ENCODE assay signal across 19 cellular contexts in genomic region chr15:92636401-92636949, GRCh38. TPM values are rescaled to one million over a fixed set of nuclear protein-coding genes. Genes with fewer than 3 reads are reported as not detected.
DNase-seq lines count a peak whose midpoint lies in the region; ATAC-seq and TF ChIP-seq lines count a peak whose summit lies in the region.
"Had no signal": no experiment of that assay in that cellular context is flagged by ENCODE, and none has a peak within 500 bp of the region (broad histone marks: within the 10 kb centered on the region; RNA-seq: fewer than 3 reads in every experiment).

No MANE protein-coding gene starts in this region.

- no peaks in the 10 kb centered on the region for H3K9me2 ChIP-seq in hepatocyte (replicated peaks; ENCODE audit: insufficient read depth)

- H3K9me3 Mint-ChIP-seq in Caco-2 (ENCODE audit: unreplicated experiment) = no peaks in the 10 kb centered on the region

- H3K4me3 Mint-ChIP-seq in Caco-2 (ENCODE audit: unreplicated experiment) (no peak overlapping the region), T-helper 17 cell (peak overlapping the region; percentile 49)
- H3K4me3 Mint-ChIP-seq: activated T-cell treated with anti-CD3 and anti-CD28 coated beads, Interleukin-2, amount 50 U/mL, for 4 hours had no signal

- no peaks in the 10 kb centered on the region for H4K20me1 ChIP-seq in hepatocyte (ENCODE audit: insufficient read depth, poor library complexity, severe bottlenecking)

- H3K4me1 Mint-ChIP-seq in Caco-2 (ENCODE audit: low read depth, unreplicated experiment) (peaks cover 40% of the 10 kb centered on the region), T-helper 17 cell (peaks cover 7% of the 10 kb centered on the region)

- H3K4me3 ChIP-seq in Caco-2 (ENCODE audit: low read depth, low read length) (no peak overlapping the region), hepatocyte (no peak overlapping the region), prostate gland (no peak overlapping the region)
- H3K4me3 ChIP-seq: adrenal gland, coronary artery, Peyer's patch, SJSA1 had no signal

- BruUV-seq in Caco-2 (replicated peaks; lab: Mats Ljungman, UMichigan) = no TSS peak

- no peak for TF ChIP-seq CTCF in Caco-2 (IDR thresholded peaks at IDR 0.05; ENCODE audit: insufficient read depth in 1 of 2, low read depth in 1 of 2, low read length in 1 of 2, severe bottlenecking in 1 of 2, unreplicated experiment in 1 of 2)
- TF ChIP-seq CTCF in hepatocyte (IDR thresholded peaks at IDR 0.05; ENCODE audit: poor library complexity) = no peak
- no peak for TF ChIP-seq CTCF in prostate gland (IDR thresholded peaks at IDR 0.05)

- 93% methylated on average over 12 of the region's 12 CpGs for WGBS in hepatocyte (ENCODE audit: low lambda C conversion rate, missing lambda C conversion rate)
- WGBS in prostate gland = 74% methylated on average over 12 of the region's 12 CpGs

- H3K27me3 ChIP-seq in Caco-2 (replicated peaks; ENCODE audit: control insufficient read depth, insufficient read depth, low read length) (no peaks in the 10 kb centered on the region), hepatocyte (no peaks in the 10 kb centered on the region), prostate gland (replicated peaks; ENCODE audit: insufficient read depth) (no peaks in the 10 kb centered on the region)
- H3K27me3 ChIP-seq: adrenal gland, neutrophil, Peyer's patch, SJSA1 had no signal

- no peak overlapping the region for H2AFZ ChIP-seq in hepatocyte

- H3K9me3 ChIP-seq in Caco-2 (no peaks in the 10 kb centered on the region), T-helper 17 cell (ENCODE audit: control insufficient read depth, low read length, poor library complexity, severe bottlenecking) (no peaks in the 10 kb centered on the region), hepatocyte (ENCODE audit: low read depth) (no peaks in the 10 kb centered on the region), prostate gland (no peaks in the 10 kb centered on the region)
- H3K9me3 ChIP-seq: neutrophil, SJSA1 had no signal

- H3K4me2 ChIP-seq in hepatocyte = no peak overlapping the region

- no peak for TF ChIP-seq POLR2A in prostate gland (IDR thresholded peaks at IDR 0.05)

- peak overlapping the region; percentile 73 for H3K27ac Mint-ChIP-seq in Caco-2 (ENCODE audit: unreplicated experiment)
- H3K27ac Mint-ChIP-seq in T-helper 17 cell = no peak overlapping the region

- H3K36me3 ChIP-seq in Caco-2 (ENCODE audit: control insufficient read depth, insufficient read depth, low read length) (peaks cover 1% of the 10 kb centered on the region; the same call in 1 of the 2 replicates), hepatocyte (replicated peaks; ENCODE audit: insufficient read depth, low read depth) (no peaks in the 10 kb centered on the region), prostate gland (no peaks in the 10 kb centered on the region)
- H3K36me3 ChIP-seq: adrenal gland, neutrophil, Peyer's patch, SJSA1 had no signal

- peaks cover 30% of the 10 kb centered on the region for H3K36me3 Mint-ChIP-seq in Caco-2 (ENCODE audit: insufficient read depth, unreplicated experiment)
- no peaks in the 10 kb centered on the region for H3K36me3 Mint-ChIP-seq in T-helper 17 cell (ENCODE audit: low read depth)
- H3K36me3 Mint-ChIP-seq: CD14-positive monocyte had no signal

- ATAC-seq in T-helper 17 cell = no peak
- no peak for ATAC-seq in HG02870 (IDR thresholded peaks at IDR 0.05; ENCODE audit: unreplicated experiment)

- POLR2A ChIA-PET in Caco-2 (lab: Charles Lee) = no interaction called here

- intact Hi-C loops in Caco-2 (cut with micrococcal nuclease; ENCODE audit: unreplicated experiment) = no loop called here
- intact Hi-C loops in prostate gland (cut with DNase I) = no loop called here

- H3K79me2 ChIP-seq in hepatocyte = peaks cover 70% of the 10 kb centered on the region

- peak overlapping the region; percentile 95 for H3K27ac ChIP-seq in hepatocyte
- H3K27ac ChIP-seq in prostate gland = peak overlapping the region; percentile 92 to 93
- H3K27ac ChIP-seq: adrenal gland, coronary artery, neutrophil, SJSA1 had no signal

- DNase-seq in Caco-2 (no peak), T-helper 17 cell (no peak), hepatocyte (ENCODE audit: low spot score) (no peak), prostate gland (ENCODE audit: low spot score) (no peak), NAMALWA (ENCODE audit: low spot score) (no peak), NCI-H510A treated with DMSO at 0.1 percent for 48 hours (lab: John Stamatoyannopoulos, UW) (no peak)
- no peak for DNase-seq in stimulated activated CD4-positive, alpha-beta T cell treated with anti-CD3 and anti-CD28 coated beads, Interleukin-2, amount 100 ng/mL, for 24 hours
- DNase-seq: activated naive CD4-positive, alpha-beta T cell; activated T-cell treated with anti-CD3 and anti-CD28 coated beads, Interleukin-2, amount 50 U/mL, for 4 hours; stimulated activated CD4-positive, alpha-beta T cell treated with anti-CD3 and anti-CD28 coated beads, Interleukin-4, amount 100 ng/mL, for 4 hours; stimulated activated naive CD4-positive, alpha-beta T cell; T-helper 1 cell had no signal

- H3K4me1 ChIP-seq in Caco-2 (peaks cover 33% of the 10 kb centered on the region), hepatocyte (ENCODE audit: insufficient read depth) (peaks cover 20% of the 10 kb centered on the region), prostate gland (replicated peaks) (peaks cover 18% of the 10 kb centered on the region)
- H3K4me1 ChIP-seq: adrenal gland, SJSA1 had no signal

- CTCF ChIA-PET in Caco-2 (lab: Charles Lee) = no interaction called here

- no peaks in the 10 kb centered on the region for H3K27me3 Mint-ChIP-seq in Caco-2 (ENCODE audit: insufficient read depth, unreplicated experiment)
- H3K27me3 Mint-ChIP-seq in T-helper 17 cell = peaks cover 40% of the 10 kb centered on the region

RNA-seq across cellular contexts. Expression of gene FAM174B, which starts 19.1 kb away (rescaled TPM):
- total RNA-seq in Caco-2 (2022) = 79.4 and 87.5 TPM in 2 replicates
- 1 to 10 TPM; 3.5 to 4.3 TPM for total RNA-seq in T-helper 17 cell
- total RNA-seq in hepatocyte = 17.0 and 17.8 TPM in 2 replicates
- polyA plus RNA-seq in hepatocyte = 29.6 and 34.9 TPM in 2 replicates
- 100 to 1,000 TPM in 1 of 2 donors, 10 to 100 TPM in 1; 32.0 to 183 TPM for total RNA-seq in prostate gland
